Comparison of ENCODE assay signal across 8 cellular contexts in genomic region chr17:44779211-44780025, GRCh38. TPM values are rescaled to one million over a fixed set of nuclear protein-coding genes. Genes with fewer than 3 reads are reported as not detected.
DNase-seq lines count a peak whose midpoint lies in the region; ATAC-seq and TF ChIP-seq lines count a peak whose summit lies in the region.

No MANE protein-coding gene starts in this region.

- ATAC-seq in Panc1 (peak; percentile 61), natural killer cell (peak; percentile 44 to 67 (median 51)), GM18502 (IDR thresholded peaks at IDR 0.05; ENCODE audit: poor library complexity, unreplicated experiment) (no peak)

- DNase-seq in COLO829 (ENCODE audit: low spot score) (peak; percentile 70), HuH-7 (ENCODE audit: low spot score) (peak; percentile 95), Panc1 (ENCODE audit: low read depth, low spot score) (no peak), fibroblast of lung (ENCODE audit: low read depth in 2 of 2) (peak; percentile 69 to 71), natural killer cell (peak; percentile 74)
- peak; percentile 76 for DNase-seq in activated T-helper 1 cell treated with anti-CD3 and anti-CD28 coated beads, Interleukin-12 subunit alpha, Interleukin-12 subunit beta, Interleukin-2, Interleukin-4 antibody, amounts not matched to agents 30 ng/mL and 10 ng/mL and 1 ng/mL, durations not matched to agents 14 hours and 24 hours and 36 hours (ENCODE audit: low spot score)
- peak; percentile 58 to 63 for DNase-seq in stimulated activated CD8-positive, alpha-beta memory T cell treated with anti-CD3 and anti-CD28 coated beads, Interleukin-7, amount 100 ng/mL, for 48 hours (ENCODE audit: extremely low read depth in 1 of 2, low read depth in 1 of 2)

- POLR2A ChIA-PET in Panc1 (lab: Charles Lee): interaction anchor here (0.6 kb wide), 1 partner anchor 24 kb away, joined by 4 read pairs; no protein-coding TSS in a partner anchor

- H3K4me1 ChIP-seq in Panc1 (ENCODE audit: control insufficient read depth, insufficient read depth, low read length): peaks cover 3% of the 10 kb centered on the region
- peaks cover 7% of the 10 kb centered on the region for H3K4me1 ChIP-seq in fibroblast of lung (ENCODE audit: control insufficient read depth, extremely low read depth, insufficient read depth, low read length)

- H3K79me2 ChIP-seq in fibroblast of lung (ENCODE audit: control insufficient read depth, insufficient read depth, low read length): no peaks in the 10 kb centered on the region

- in situ Hi-C loops in Panc1 (cut with HindIII; ENCODE audit: low pct_unique_long_range_greater_than_20kb, low sequenced_read_pairs): no loop called here

- H3K4me3 Mint-ChIP-seq in activated T-helper 1 cell treated with anti-CD3 and anti-CD28 coated beads, Interleukin-12 subunit alpha, Interleukin-12 subunit beta, Interleukin-2, Interleukin-4 antibody, amounts not matched to agents 30 ng/mL and 10 ng/mL and 1 ng/mL, durations not matched to agents 14 hours and 24 hours and 36 hours: peak overlapping the region; percentile 53
- peak overlapping the region; percentile 58 for H3K4me3 Mint-ChIP-seq in natural killer cell

- no peaks in the 10 kb centered on the region for H3K4me1 Mint-ChIP-seq in activated T-helper 1 cell treated with anti-CD3 and anti-CD28 coated beads, Interleukin-12 subunit alpha, Interleukin-12 subunit beta, Interleukin-2, Interleukin-4 antibody, amounts not matched to agents 30 ng/mL and 10 ng/mL and 1 ng/mL, durations not matched to agents 14 hours and 24 hours and 36 hours (ENCODE audit: low read depth)
- peaks cover 0 to 27% of the 10 kb centered on the region in 2 donors for H3K4me1 Mint-ChIP-seq in natural killer cell

- H3K27ac Mint-ChIP-seq in activated T-helper 1 cell treated with anti-CD3 and anti-CD28 coated beads, Interleukin-12 subunit alpha, Interleukin-12 subunit beta, Interleukin-2, Interleukin-4 antibody, amounts not matched to agents 30 ng/mL and 10 ng/mL and 1 ng/mL, durations not matched to agents 14 hours and 24 hours and 36 hours: no peak overlapping the region
- H3K27ac Mint-ChIP-seq in natural killer cell: peak overlapping the region in 1 of 2 donors; percentile 68

- CTCF ChIA-PET in Panc1 (lab: Charles Lee): interaction anchor here (0.6 to 1.6 kb wide), 5 partner anchors 19 to 222 kb away, joined by 3 to 4 read pairs (median 4); no protein-coding TSS in a partner anchor

- H3K4me3 ChIP-seq in Panc1 (ENCODE audit: low read depth in 2 of 2, low read length in 2 of 2) (peak overlapping the region; percentile 42 to 56), fibroblast of lung (replicated peaks in 1 of 4; ENCODE audit: control extremely low read depth in 1 of 4, insufficient read depth in 1 of 4, low read depth in 3 of 4, low read length in 4 of 4) (peak overlapping the region in 3 of 4 experiments; percentile 33 to 57 (median 38))

- intact Hi-C loops in Panc1 (cut with micrococcal nuclease; ENCODE audit: unreplicated experiment) (loop anchor here (5.0 kb wide), 1 partner anchor 88 kb away; no protein-coding TSS in a partner anchor), natural killer cell (cut with micrococcal nuclease) (loop anchor here (1.0 to 5.0 kb wide), 3 partner anchors 86 to 418 kb away; no protein-coding TSS in a partner anchor)
- intact Hi-C loops in activated T-helper 1 cell treated with anti-CD3 and anti-CD28 coated beads, Interleukin-12 subunit alpha, Interleukin-12 subunit beta, Interleukin-2, Interleukin-4 antibody, amounts not matched to agents 30 ng/mL and 10 ng/mL and 1 ng/mL, durations not matched to agents 14 hours and 24 hours and 36 hours (cut with micrococcal nuclease): loop anchor here (1.0 to 10.0 kb wide), 3 partner anchors 50 to 165 kb away; partner anchors contain the start of gene KIF18B

- peak overlapping the region; percentile 54; the same call in 1 of the 2 replicates for H3K27ac ChIP-seq in Panc1 (ENCODE audit: low read length)
- H3K27ac ChIP-seq in fibroblast of lung (ENCODE audit: insufficient read depth, low read length): peak overlapping the region; percentile 18

- peak overlapping the region; percentile 15 for H2AFZ ChIP-seq in fibroblast of lung (ENCODE audit: low read length)

- peak overlapping the region; percentile 82 for H3K4me2 ChIP-seq in fibroblast of lung (ENCODE audit: extremely low read depth, insufficient read depth, low read length)

- H3K9me3 ChIP-seq in Panc1 (ENCODE audit: control insufficient read depth, insufficient read depth, low read depth, low read length): no peaks in the 10 kb centered on the region
- no peaks in the 10 kb centered on the region for H3K9me3 ChIP-seq in fibroblast of lung (ENCODE audit: control insufficient read depth, insufficient read depth, low read depth, low read length)

- peak overlapping the region; percentile 24 for H3K9ac ChIP-seq in fibroblast of lung (ENCODE audit: insufficient read depth, low read length)

- H3K9me3 Mint-ChIP-seq in activated T-helper 1 cell treated with anti-CD3 and anti-CD28 coated beads, Interleukin-12 subunit alpha, Interleukin-12 subunit beta, Interleukin-2, Interleukin-4 antibody, amounts not matched to agents 30 ng/mL and 10 ng/mL and 1 ng/mL, durations not matched to agents 14 hours and 24 hours and 36 hours: no peaks in the 10 kb centered on the region
- no peaks in the 10 kb centered on the region for H3K9me3 Mint-ChIP-seq in natural killer cell

- H3K27me3 ChIP-seq in Panc1 (ENCODE audit: control insufficient read depth, insufficient read depth, low read length): no peaks in the 10 kb centered on the region
- no peaks in the 10 kb centered on the region for H3K27me3 ChIP-seq in fibroblast of lung (ENCODE audit: control insufficient read depth, insufficient read depth, low read length)

- H3K27me3 Mint-ChIP-seq in activated T-helper 1 cell treated with anti-CD3 and anti-CD28 coated beads, Interleukin-12 subunit alpha, Interleukin-12 subunit beta, Interleukin-2, Interleukin-4 antibody, amounts not matched to agents 30 ng/mL and 10 ng/mL and 1 ng/mL, durations not matched to agents 14 hours and 24 hours and 36 hours (ENCODE audit: insufficient read depth): peaks cover 15% of the 10 kb centered on the region
- H3K27me3 Mint-ChIP-seq in natural killer cell (ENCODE audit: low read depth in 2 of 2): peaks cover 0 to 9% of the 10 kb centered on the region in 2 donors

- TF ChIP-seq CTCF in Panc1 (IDR thresholded peaks at IDR 0.05) (peak; percentile 95), fibroblast of lung (conservative IDR thresholded peaks at IDR 0.05 in 1 of 2, IDR thresholded peaks at IDR 0.05 in 1 of 2; ENCODE audit: low read depth in 1 of 2, low read length in 2 of 2) (peak; percentile 84 to 89), natural killer cell (IDR thresholded peaks at IDR 0.05) (peak; percentile 77)

- BruUV-seq in Panc1 (replicated peaks; lab: Mats Ljungman, UMichigan): no TSS peak

- no peaks in the 10 kb centered on the region for H3K36me3 Mint-ChIP-seq in activated T-helper 1 cell treated with anti-CD3 and anti-CD28 coated beads, Interleukin-12 subunit alpha, Interleukin-12 subunit beta, Interleukin-2, Interleukin-4 antibody, amounts not matched to agents 30 ng/mL and 10 ng/mL and 1 ng/mL, durations not matched to agents 14 hours and 24 hours and 36 hours (ENCODE audit: low read depth)
- H3K36me3 Mint-ChIP-seq in natural killer cell: no peaks in the 10 kb centered on the region

- H4K20me1 ChIP-seq in fibroblast of lung (ENCODE audit: control insufficient read depth, extremely low read depth, insufficient read depth, low read length): no peaks in the 10 kb centered on the region

- H3K36me3 ChIP-seq in Panc1 (ENCODE audit: control insufficient read depth, insufficient read depth, low read length) (no peaks in the 10 kb centered on the region), fibroblast of lung (ENCODE audit: control insufficient read depth, insufficient read depth, low read length) (no peaks in the 10 kb centered on the region)

RNA-seq across cellular contexts. Expression of gene ADAM11, which starts 20.6 kb away (rescaled TPM):
- total RNA-seq in Panc1 (2021; ENCODE audit: unreplicated experiment): 3.5 TPM
- polyA plus RNA-seq in Panc1 (2012; ENCODE audit: insufficient read length): 4.3 TPM
- 0.32 and 0.52 TPM in 2 replicates for total RNA-seq in activated T-helper 1 cell treated with anti-CD3 and anti-CD28 coated beads, Interleukin-12 subunit alpha, Interleukin-12 subunit beta, Interleukin-2, Interleukin-4 antibody, amounts not matched to agents 30 ng/mL and 10 ng/mL and 1 ng/mL, durations not matched to agents 14 hours and 24 hours and 36 hours
- total RNA-seq in fibroblast of lung: 0.51 and 0.66 TPM in 2 replicates
- polyA plus RNA-seq in fibroblast of lung: 0.18 and 0.52 TPM in 2 replicates
- 0.32 and 0.75 TPM in 2 replicates for polyA plus RNA-seq in fibroblast of lung (2012)
- 0.75 TPM in 1 of 2 replicates, not detected in the other for polyA minus RNA-seq in fibroblast of lung (ENCODE audit: low replicate concordance)
- total RNA-seq in natural killer cell: under 1 TPM; 0.18 to 0.28 (median 0.28) TPM

RNA-seq across cellular contexts. Expression of gene GJC1, which starts 50.7 kb away (rescaled TPM):
- total RNA-seq in Panc1 (2021; ENCODE audit: unreplicated experiment) (89.4 TPM), fibroblast of lung (19.3 and 33.9 TPM in 2 replicates), natural killer cell (under 1 TPM in 1 of 3 donors, not detected in 2; 0.16 TPM)
- polyA plus RNA-seq in Panc1 (2012; ENCODE audit: insufficient read length): 33.6 TPM
- 4.7 and 5.7 TPM in 2 replicates for total RNA-seq in activated T-helper 1 cell treated with anti-CD3 and anti-CD28 coated beads, Interleukin-12 subunit alpha, Interleukin-12 subunit beta, Interleukin-2, Interleukin-4 antibody, amounts not matched to agents 30 ng/mL and 10 ng/mL and 1 ng/mL, durations not matched to agents 14 hours and 24 hours and 36 hours
- 33.6 and 97.3 TPM in 2 replicates for polyA plus RNA-seq in fibroblast of lung
- polyA plus RNA-seq in fibroblast of lung (2012): 27.6 and 78.0 TPM in 2 replicates
- 71.8 and 316 TPM in 2 replicates for polyA minus RNA-seq in fibroblast of lung (ENCODE audit: low replicate concordance)
